In genomic region chr9:136274786-136275654, GRCh38 we compare ENCODE assay signal across 32 cellular contexts. TPM values are rescaled to one million over a fixed set of nuclear protein-coding genes. Genes with fewer than 3 reads are reported as not detected.
"Had no signal": no experiment of that assay in that cellular context is flagged by ENCODE, and none has a peak within 500 bp of the region (broad histone marks: within the 10 kb centered on the region; RNA-seq: fewer than 3 reads in every experiment).

No MANE protein-coding gene starts in this region.

- H3K27me3 ChIP-seq: body of pancreas, Peyer's patch had no signal

- FAIRE-seq: astrocyte had no signal

- H3K4me3 ChIP-seq: adrenal gland, body of pancreas, breast epithelium, Peyer's patch had no signal

- H3K9me3 ChIP-seq: adrenal gland, body of pancreas, breast epithelium, Peyer's patch had no signal

- H3K27ac ChIP-seq: adrenal gland, body of pancreas, breast epithelium, Peyer's patch, VCaP had no signal

- H3K36me3 ChIP-seq: adrenal gland, breast epithelium, Peyer's patch had no signal

- ATAC-seq: activated naive CD4-positive, alpha-beta T cell treated with anti-CD3 and anti-CD28 coated beads, Interleukin-2, amount 50 U/mL, for 72 hours; body of pancreas; Right ventricle myocardium inferior had no signal

- DNase-seq: activated B cell treated with CpG ODN at 0.5 μM for 24 hours; activated CD4-positive, alpha-beta memory T cell treated with anti-CD3 and anti-CD28 coated beads for 36 hours; activated CD4-positive, alpha-beta T cell treated with anti-CD3 and anti-CD28 coated beads for 4 hours; activated CD4-positive, alpha-beta T cell treated with anti-CD3 and anti-CD28 coated beads, Interleukin-2, amount 50 U/mL, for 1 hour; activated CD4-positive, CD25-positive, alpha-beta regulatory T cell treated with anti-CD3 and anti-CD28 coated beads, Interleukin-2, amount 50 U/mL, for 72 hours; activated CD8-positive, alpha-beta memory T cell treated with anti-CD3 and anti-CD28 coated beads, Interleukin-2, amount 50 U/mL, for 4 hours; activated gamma-delta T cell treated with Interleukin-2 at 50 U/mL for 16 hours; activated naive CD4-positive, alpha-beta T cell treated with anti-CD3 and anti-CD28 coated beads for 36 hours; activated T-cell treated with anti-CD3 and anti-CD28 coated beads for 4 hours; activated T-cell treated with anti-CD3 and anti-CD28 coated beads, Interleukin-2, amount 50 U/mL, for 4 hours; adrenal gland; body of pancreas; NCI-H1105 treated with DMSO at 0.1 percent for 48 hours; NCI-H1436; NCI-H1694; NCI-H1930; NCI-H345; NCI-H524 treated with DMSO at 0.1 percent for 48 hours; Peyer's patch; RPMI8226; SIG-M5; SW 1271; T-helper 1 cell; T-helper 2 cell; T-helper 9 cell had no signal

- H3K4me1 ChIP-seq: adrenal gland, body of pancreas, breast epithelium, Peyer's patch had no signal

RNA-seq across cellular contexts. Expression of gene CCDC187, which starts 28.9 kb away (rescaled TPM):
- total RNA-seq: activated CD4-positive, alpha-beta memory T cell treated with anti-CD3 and anti-CD28 coated beads for 36 hours; activated naive CD4-positive, alpha-beta T cell treated with anti-CD3 and anti-CD28 coated beads for 36 hours; activated T-helper 1 cell treated with anti-CD3 and anti-CD28 coated beads, Interleukin-12 subunit alpha, Interleukin-12 subunit beta, Interleukin-2, Interleukin-4 antibody, amounts not matched to agents 30 ng/mL and 10 ng/mL and 1 ng/mL, durations not matched to agents 14 hours and 24 hours and 36 hours; breast epithelium; M059J; Right ventricle myocardium inferior had no signal
